In genomic region chrX:95721011-95721410, GRCh38 we compare ENCODE assay signal across 20 cellular contexts.
DNase-seq lines count a peak whose midpoint lies in the region; FAIRE-seq and TF ChIP-seq lines count a peak whose summit lies in the region.
"Had no signal": no experiment of that assay in that cellular context is flagged by ENCODE, and none has a peak within 500 bp of the region (broad histone marks: within the 10 kb centered on the region; RNA-seq: fewer than 3 reads in every experiment).

No MANE protein-coding gene starts in this region.

- H3K4me1 Mint-ChIP-seq in neural progenitor cell (peaks cover 4% of the 10 kb centered on the region), endodermal cell (peaks cover 10% of the 10 kb centered on the region)
- H3K4me1 Mint-ChIP-seq: CD4-positive, CD25-positive, alpha-beta regulatory T cell had no signal

- no peak for FAIRE-seq in RCC 7860 (lab: Jason Lieb, UNC)
- FAIRE-seq: A549, G401.6, GM12892, H54 had no signal

- H3K9me3 Mint-ChIP-seq in neural progenitor cell (no peaks in the 10 kb centered on the region), endodermal cell (no peaks in the 10 kb centered on the region)

- H3K27ac Mint-ChIP-seq in neural progenitor cell (no peak overlapping the region), endodermal cell (no peak overlapping the region)
- H3K27ac Mint-ChIP-seq: CD4-positive, CD25-positive, alpha-beta regulatory T cell; CD8-positive, alpha-beta T cell; HFFc6 had no signal

- TF ChIP-seq CTCF in MM.1S (IDR thresholded peaks at IDR 0.05; ENCODE audit: low read length) (no peak), neural progenitor cell (IDR thresholded peaks at IDR 0.05) (no peak), vagina (IDR thresholded peaks at IDR 0.05) (no peak), endodermal cell (conservative IDR thresholded peaks at IDR 0.05) (no peak)

- H3K36me3 ChIP-seq in MM.1S (replicated peaks; ENCODE audit: insufficient read depth, low read length) = no peaks in the 10 kb centered on the region
- no peaks in the 10 kb centered on the region for H3K36me3 ChIP-seq in SJCRH30
- no peaks in the 10 kb centered on the region for H3K36me3 ChIP-seq in neural progenitor cell
- no peaks in the 10 kb centered on the region for H3K36me3 ChIP-seq in vagina
- H3K36me3 ChIP-seq in endodermal cell (ENCODE audit: control insufficient read depth, insufficient read depth, low read length) = no peaks in the 10 kb centered on the region
- H3K36me3 ChIP-seq: HAP-1 had no signal

- H3K27me3 Mint-ChIP-seq in neural progenitor cell (ENCODE audit: insufficient read depth, low read depth) (no peaks in the 10 kb centered on the region), endodermal cell (ENCODE audit: insufficient read depth) (no peaks in the 10 kb centered on the region)
- H3K27me3 Mint-ChIP-seq: CD4-positive, CD25-positive, alpha-beta regulatory T cell had no signal

- H3K9ac ChIP-seq in MM.1S (ENCODE audit: low read length) (peak overlapping the region; percentile 62), neural progenitor cell (no peak overlapping the region), endodermal cell (ENCODE audit: extremely low read depth, low read length, poor library complexity, severe bottlenecking) (no peak overlapping the region)

- peak overlapping the region; percentile 52 for H3K4me3 ChIP-seq in MM.1S (ENCODE audit: low read length)
- H3K4me3 ChIP-seq in SJCRH30 = peak overlapping the region; percentile 12; the same call in 1 of the 2 replicates
- H3K4me3 ChIP-seq in neural progenitor cell = no peak overlapping the region
- no peak overlapping the region for H3K4me3 ChIP-seq in vagina
- H3K4me3 ChIP-seq in endodermal cell (ENCODE audit: low read length) = no peak overlapping the region
- H3K4me3 ChIP-seq: A549, HAP-1 had no signal

- no peak for TF ChIP-seq POLR2A in vagina (IDR thresholded peaks at IDR 0.05)

- H3K27ac ChIP-seq in MM.1S (ENCODE audit: low read length) (peak overlapping the region; percentile 81; the same call in 1 of the 2 replicates), SJCRH30 (peak overlapping the region; percentile 97), neural progenitor cell (no peak overlapping the region), vagina (no peak overlapping the region), endodermal cell (ENCODE audit: low read depth, low read length) (no peak overlapping the region)
- H3K27ac ChIP-seq: A549 had no signal

- H3K9me2 ChIP-seq in MM.1S (replicated peaks; ENCODE audit: insufficient read depth, low read length) = no peaks in the 10 kb centered on the region

- H4K20me1 ChIP-seq in MM.1S (ENCODE audit: insufficient read depth, low read length) (no peaks in the 10 kb centered on the region), neural progenitor cell (ENCODE audit: low read depth) (no peaks in the 10 kb centered on the region)

- H3K36me3 Mint-ChIP-seq in neural progenitor cell (no peaks in the 10 kb centered on the region), endodermal cell (ENCODE audit: low read depth) (no peaks in the 10 kb centered on the region)
- H3K36me3 Mint-ChIP-seq: CD4-positive, CD25-positive, alpha-beta regulatory T cell; CD8-positive, alpha-beta T cell had no signal

- DNase-seq in MM.1S = peak; percentile 66
- DNase-seq in SJCRH30 = peak; percentile 77 to 92
- no peak for DNase-seq in neural progenitor cell (ENCODE audit: low spot score)
- no peak for DNase-seq in vagina (ENCODE audit: extremely low spot score in 2 of 2)
- DNase-seq in RCC 7860 (ENCODE audit: low spot score) = no peak
- no peak for DNase-seq in endodermal cell
- DNase-seq: 8988T; C1 segment of cervical spinal cord; Caco-2; CD4-positive, CD25-positive, alpha-beta regulatory T cell; CD8-positive, alpha-beta T cell; DMS153; DND-41; GOT3; HFFc6 had no signal

- H3K9me3 ChIP-seq in MM.1S (replicated peaks; ENCODE audit: insufficient read depth, low read length) = no peaks in the 10 kb centered on the region
- H3K9me3 ChIP-seq in SJCRH30 (replicated peaks) = no peaks in the 10 kb centered on the region; the same call in 1 of the 2 replicates
- no peaks in the 10 kb centered on the region for H3K9me3 ChIP-seq in neural progenitor cell (ENCODE audit: low read depth)
- H3K9me3 ChIP-seq in vagina = no peaks in the 10 kb centered on the region
- no peaks in the 10 kb centered on the region for H3K9me3 ChIP-seq in endodermal cell (ENCODE audit: control insufficient read depth, low read length)
- H3K9me3 ChIP-seq: A549, Caco-2 had no signal

- peak overlapping the region; percentile 86 for H2AFZ ChIP-seq in MM.1S (ENCODE audit: low read length)
- no peak overlapping the region for H2AFZ ChIP-seq in neural progenitor cell (replicated peaks)

- no peaks in the 10 kb centered on the region for H3K79me2 ChIP-seq in MM.1S (ENCODE audit: low read length)
- no peaks in the 10 kb centered on the region for H3K79me2 ChIP-seq in neural progenitor cell (ENCODE audit: low read depth)

- H3K4me1 ChIP-seq in MM.1S (ENCODE audit: low read length) (peaks cover 11% of the 10 kb centered on the region), SJCRH30 (peaks cover 51% of the 10 kb centered on the region), neural progenitor cell (peaks cover 9% of the 10 kb centered on the region), vagina (no peaks in the 10 kb centered on the region), endodermal cell (ENCODE audit: control insufficient read depth, insufficient read depth, low read length) (no peaks in the 10 kb centered on the region)
- H3K4me1 ChIP-seq: A549, Caco-2 had no signal

- H3F3A ChIP-seq in MM.1S (ENCODE audit: insufficient read depth, low read length) = peaks cover 13% of the 10 kb centered on the region; the same call in 1 of the 2 replicates
- H3F3A ChIP-seq in neural progenitor cell (ENCODE audit: low read depth) = no peaks in the 10 kb centered on the region

- WGBS in endodermal cell (ENCODE audit: insufficient coverage in 1 of 2, insufficient read length in 1 of 2), 2 experiments = 52 to 80% methylated on average over 1 of the region's 4 CpGs

- intact Hi-C loops in vagina (cut with DNase I) = no loop called here

- H3K4me2 ChIP-seq in MM.1S (ENCODE audit: low read depth, low read length) (peak overlapping the region; percentile 94), neural progenitor cell (peak overlapping the region; percentile 18)
- H3K4me2 ChIP-seq: A549 had no signal

- H3K4me3 Mint-ChIP-seq in neural progenitor cell (no peak overlapping the region), endodermal cell (no peak overlapping the region)
- H3K4me3 Mint-ChIP-seq: CD4-positive, CD25-positive, alpha-beta regulatory T cell; CD8-positive, alpha-beta T cell; HFFc6 had no signal

- H3K27me3 ChIP-seq in MM.1S (replicated peaks; ENCODE audit: insufficient read depth, low read length) = no peaks in the 10 kb centered on the region
- no peaks in the 10 kb centered on the region for H3K27me3 ChIP-seq in SJCRH30
- no peaks in the 10 kb centered on the region for H3K27me3 ChIP-seq in neural progenitor cell
- no peaks in the 10 kb centered on the region for H3K27me3 ChIP-seq in vagina
- H3K27me3 ChIP-seq in endodermal cell (ENCODE audit: control insufficient read depth, insufficient read depth, low read length, poor library complexity, severe bottlenecking) = no peaks in the 10 kb centered on the region

Comparison
In these comparisons a context has a peak if more than half of its experiments do, and no peak if none do; other contexts are left out.
1. DNase-seq: peak in MM.1S (single experiment) and SJCRH30 (2 of 2); none in neural progenitor cell (single experiment), vagina (0 of 2), RCC 7860 (single experiment) and endodermal cell (single experiment).
2. H3K27ac ChIP-seq: peak in MM.1S (single experiment) and SJCRH30 (single experiment); none in neural progenitor cell (single experiment), vagina (single experiment) and endodermal cell (single experiment).
3. H3K4me3 ChIP-seq: peak in MM.1S (single experiment) and SJCRH30 (single experiment); none in neural progenitor cell (single experiment), vagina (0 of 2) and endodermal cell (single experiment).